6 cellular contexts compared by ENCODE assay signal in genomic region chr19:39398297-39398864, GRCh38. TPM values are rescaled to one million over a fixed set of nuclear protein-coding genes. Genes with fewer than 3 reads are reported as not detected.
DNase-seq lines count a peak whose midpoint lies in the region; ATAC-seq, FAIRE-seq and TF ChIP-seq lines count a peak whose summit lies in the region.

No MANE protein-coding gene starts in this region.

- no peaks in the 10 kb centered on the region for H3K9me2 ChIP-seq in GM23338 (ENCODE audit: insufficient read depth)

- H3K27ac ChIP-seq in GM23338 (ENCODE audit: low read depth) (peak overlapping the region; percentile 80; the same call in 1 of the 2 replicates), thoracic aorta (peak overlapping the region; percentile 83 to 92)

- peaks cover 31% of the 10 kb centered on the region for H3K36me3 Mint-ChIP-seq in GM23338 (ENCODE audit: low read depth)

- H3K4me2 ChIP-seq in GM23338: peak overlapping the region; percentile 51

- H3K27ac Mint-ChIP-seq in GM23338: peak overlapping the region; percentile 22; the same call in 1 of the 2 replicates

- H3K9me3 Mint-ChIP-seq in GM23338: peaks cover 4% of the 10 kb centered on the region; the same call in 1 of the 3 replicates

- no peaks in the 10 kb centered on the region; the same call in 1 of the 2 replicates for H3K79me2 ChIP-seq in GM23338 (replicated peaks; ENCODE audit: insufficient read depth)

- FAIRE-seq in D721Med (lab: Jason Lieb, UNC): no peak

- TF ChIP-seq CTCF in GM23338 (conservative IDR thresholded peaks at IDR 0.05; ENCODE audit: low read depth in 2 of 2): no peak
- TF ChIP-seq CTCF in thoracic aorta (IDR thresholded peaks at IDR 0.05): no peak
- no peak for TF ChIP-seq CTCF in D721Med (IDR thresholded peaks at IDR 0.05; ENCODE audit: insufficient read depth, missing control alignments)

- no peaks in the 10 kb centered on the region for H3K9me3 ChIP-seq in thoracic aorta

- H3K4me1 Mint-ChIP-seq in GM23338: peaks cover 28% of the 10 kb centered on the region

- peaks cover 36% of the 10 kb centered on the region; the same call in 1 of the 2 replicates for H3F3A ChIP-seq in GM23338 (replicated peaks; ENCODE audit: low read depth)

- H3K36me3 ChIP-seq in GM23338 (ENCODE audit: insufficient read depth) (0 out of 2 replicates have a peak, but pooled peaks cover 7% of the 10 kb centered on the region), thoracic aorta (peaks cover 14% of the 10 kb centered on the region)

- H3K27me3 ChIP-seq in GM23338 (ENCODE audit: insufficient read depth) (no peaks in the 10 kb centered on the region), thoracic aorta (replicated peaks; ENCODE audit: insufficient read depth) (no peaks in the 10 kb centered on the region)

- H3K4me3 Mint-ChIP-seq in GM23338: no peak overlapping the region

- no peaks in the 10 kb centered on the region; the same call in none of the 2 replicates for H4K20me1 ChIP-seq in GM23338 (replicated peaks; ENCODE audit: insufficient read depth)

- H3K27me3 Mint-ChIP-seq in GM23338 (ENCODE audit: insufficient read depth, low read depth, poor library complexity): peaks cover 10% of the 10 kb centered on the region

- ATAC-seq in GM23338 (no peak), thoracic aorta (ENCODE audit: insufficient number of reproducible peaks, low FRiP score, low read depth) (no peak), GM18873 (IDR thresholded peaks at IDR 0.05; ENCODE audit: low FRiP score, unreplicated experiment) (no peak)

- H3K4me3 ChIP-seq in GM23338: peak overlapping the region; percentile 36; the same call in 1 of the 2 replicates
- peak overlapping the region; percentile 42 for H3K4me3 ChIP-seq in thoracic aorta

- peaks cover 18% of the 10 kb centered on the region; the same call in 1 of the 2 replicates for H3K4me1 ChIP-seq in GM23338 (ENCODE audit: insufficient read depth)
- H3K4me1 ChIP-seq in thoracic aorta (ENCODE audit: control insufficient read depth in 1 of 2, low read depth in 2 of 2): peaks cover 13 to 39% of the 10 kb centered on the region in 2 donors

- no peak for DNase-seq in GM23338 (ENCODE audit: low spot score)
- peak; percentile 78 for DNase-seq in activated CD8-positive, alpha-beta memory T cell treated with anti-CD3 and anti-CD28 coated beads for 24 hours
- DNase-seq in hepatic stellate cell (ENCODE audit: low spot score): peak; percentile 68
- no peak for DNase-seq in thoracic aorta (ENCODE audit: low spot score)
- DNase-seq in D721Med (ENCODE audit: insufficient read length, low spot score): no peak

- no peak overlapping the region for H2AFZ ChIP-seq in GM23338

TF ChIP-seq in GM23338, 12 proteins besides CTCF, POLR2A, EP300 and RAD21 (continues in another document):
- TF ChIP-seq REST (IDR thresholded peaks at IDR 0.05; ENCODE audit: unreplicated experiment) (no peak), STAT1 (IDR thresholded peaks at IDR 0.05; ENCODE audit: unreplicated experiment) (no peak), ETS1 (IDR thresholded peaks at IDR 0.05) (no peak), EZH2 (IDR thresholded peaks at IDR 0.05; ENCODE audit: low read depth, unreplicated experiment) (no peak)

RNA-seq across cellular contexts. Expression of gene MED29, which starts 7.2 kb away (rescaled TPM):
- total RNA-seq in GM23338 (2014; rRNA removed; shearing (Covaris generic)): 62.0 and 63.0 TPM in 2 replicates
- 26.1 and 27.5 TPM in 2 replicates for polyA plus RNA-seq in GM23338 (2016; fragmentation: Nextera tagmentation; extraction: Ambion mirVana)
- 10 to 100 TPM; 29.3 to 86.1 TPM for total RNA-seq in thoracic aorta

RNA-seq across cellular contexts. Expression of gene PAF1, which starts 7.5 kb away (rescaled TPM):
- 24.6 and 47.3 TPM in 2 replicates for total RNA-seq in GM23338 (2014; rRNA removed; shearing (Covaris generic))
- 21.3 and 22.1 TPM in 2 replicates for polyA plus RNA-seq in GM23338 (2016; fragmentation: Nextera tagmentation; extraction: Ambion mirVana)
- total RNA-seq in thoracic aorta: 10 to 100 TPM; 25.7 to 34.5 TPM

RNA-seq across cellular contexts. Expression of gene ZFP36, which starts 8.3 kb away (rescaled TPM):
- 9.5 and 10.6 TPM in 2 replicates for total RNA-seq in GM23338 (2014; rRNA removed; shearing (Covaris generic))
- polyA plus RNA-seq in GM23338 (2016; fragmentation: Nextera tagmentation; extraction: Ambion mirVana): 27.5 and 27.7 TPM in 2 replicates
- 100 to 1,000 TPM; 315 to 699 TPM for total RNA-seq in thoracic aorta

RNA-seq across cellular contexts. Expression of gene PLEKHG2, which starts 14.1 kb away (rescaled TPM):
- 35.2 and 41.3 TPM in 2 replicates for total RNA-seq in GM23338 (2014; rRNA removed; shearing (Covaris generic))
- polyA plus RNA-seq in GM23338 (2016; fragmentation: Nextera tagmentation; extraction: Ambion mirVana): 15.5 and 16.2 TPM in 2 replicates
- total RNA-seq in thoracic aorta: 100 to 1,000 TPM in 1 of 2 donors, 10 to 100 TPM in 1; 76.0 to 112 TPM

RNA-seq across cellular contexts. Expression of gene RPS16, which starts 37.4 kb away (rescaled TPM):
- 106 and 207 TPM in 2 replicates for total RNA-seq in GM23338 (2014; rRNA removed; shearing (Covaris generic))
- 1,901 and 2,135 TPM in 2 replicates for polyA plus RNA-seq in GM23338 (2016; fragmentation: Nextera tagmentation; extraction: Ambion mirVana)
- 100 to 1,000 TPM; 716 to 775 TPM for total RNA-seq in thoracic aorta

Comparison
In these comparisons a context has a peak if more than half of its experiments do, and no peak if none do; other contexts are left out.
1. DNase-seq: peak in activated CD8-positive, alpha-beta memory T cell treated with anti-CD3 and anti-CD28 coated beads for 24 hours (single experiment) and hepatic stellate cell (single experiment); none in GM23338 (single experiment), thoracic aorta (single experiment) and D721Med (single experiment).
2. RNA of gene ZFP36, which starts 8.3 kb away (total RNA-seq): 315 to 699 TPM in thoracic aorta; 9.5 to 10.6 TPM in GM23338; every median in the first group is over 10 times any median in the second.